Comparison of ENCODE assay signal across 8 cellular contexts in genomic region chr17:47941246-47941997, GRCh38. TPM values are rescaled to one million over a fixed set of nuclear protein-coding genes. Genes with fewer than 3 reads are reported as not detected.
DNase-seq lines count a peak whose midpoint lies in the region; ATAC-seq and TF ChIP-seq lines count a peak whose summit lies in the region.

TSS of gene PNPO (plus strand) at chr17:47941571. CDS start at chr17:47941676, 105 bp downstream.

- TF ChIP-seq POLR2A in right lobe of liver (IDR thresholded peaks at IDR 0.05) = peak; percentile 85

- peak within 1 kb of the TSS; percentile 78 to 92 for H3K9ac ChIP-seq in duodenal mucosa (ENCODE audit: low read depth in 1 of 2, low read length in 2 of 2)

- H3K9me3 ChIP-seq in duodenal mucosa (ENCODE audit: control insufficient read depth in 1 of 2, low read length in 2 of 2) (no peaks in the 10 kb centered on the region), right lobe of liver (no peaks in the 10 kb centered on the region)

- H3K4me3 Mint-ChIP-seq in activated CD4-positive, alpha-beta memory T cell treated with anti-CD3 and anti-CD28 coated beads for 36 hours = peak within 1 kb of the TSS; percentile 95

- CTCF ChIA-PET in activated CD4-positive, alpha-beta memory T cell treated with anti-CD3 and anti-CD28 coated beads for 36 hours (lab: Charles Lee) = interaction anchor here (0.8 to 17.6 kb wide), 9 partner anchors 8 to 671 kb away, joined by 3 to 290 read pairs (median 4); partner anchors contain the start of genes CDK5RAP3, LRRC46, MRPL10 and PRR15L

- no peaks in the 10 kb centered on the region for H3K27me3 Mint-ChIP-seq in activated CD4-positive, alpha-beta memory T cell treated with anti-CD3 and anti-CD28 coated beads for 36 hours

- POLR2A ChIA-PET in activated CD4-positive, alpha-beta memory T cell treated with anti-CD3 and anti-CD28 coated beads for 36 hours (lab: Charles Lee) = interaction anchor here (0.8 to 2.4 kb wide), 5 partner anchors 9 to 108 kb away, joined by 3 to 12 read pairs (median 3); partner anchors contain the start of gene SCRN2

- TF ChIP-seq CTCF in right lobe of liver (IDR thresholded peaks at IDR 0.05) = peak in 2 of 4 donors; percentile 11 to 28

- H3K27me3 ChIP-seq in duodenal mucosa (ENCODE audit: control insufficient read depth in 1 of 2, insufficient read depth in 2 of 2, low read length in 2 of 2) = no peaks in the 10 kb centered on the region
- no peaks in the 10 kb centered on the region for H3K27me3 ChIP-seq in right lobe of liver

- H3K4me3 ChIP-seq in duodenal mucosa (ENCODE audit: low read depth in 1 of 2, low read length in 2 of 2) (peak within 1 kb of the TSS; percentile 78 to 94), right lobe of liver (peak within 1 kb of the TSS; percentile 75 to 97 (median 86))

- H3K4me1 Mint-ChIP-seq in activated CD4-positive, alpha-beta memory T cell treated with anti-CD3 and anti-CD28 coated beads for 36 hours (ENCODE audit: low read depth) = peaks cover 52% of the 10 kb centered on the region

- H3K27ac ChIP-seq in duodenal mucosa (ENCODE audit: low read depth, low read length) = peak within 1 kb of the TSS; percentile 65
- peak within 1 kb of the TSS; percentile 97 to 99 (median 98) for H3K27ac ChIP-seq in right lobe of liver

- peaks cover 31 to 33% of the 10 kb centered on the region in 2 donors for H3K4me1 ChIP-seq in duodenal mucosa (ENCODE audit: control insufficient read depth in 1 of 2, insufficient read depth in 2 of 2, low read length in 2 of 2)
- peaks cover 2 to 45% (median 18%) of the 10 kb centered on the region in 4 donors for H3K4me1 ChIP-seq in right lobe of liver

- intact Hi-C loops in activated CD4-positive, alpha-beta memory T cell treated with anti-CD3 and anti-CD28 coated beads for 36 hours (cut with micrococcal nuclease) = loop anchor here (1.0 to 5.0 kb wide), 6 partner anchors 29 to 234 kb away; partner anchors contain the start of genes CDK5RAP3, LRRC46, MRPL10 and SNX11
- intact Hi-C loops in right lobe of liver (cut with DNase I) = no loop called here

- 0% methylated on average over 19 of the region's 46 CpGs for whole genome bisulfite sequencing in right lobe of liver (ENCODE audit: insufficient coverage, low coverage, low lambda C conversion rate, missing lambda C conversion rate)

- no peaks in the 10 kb centered on the region for H3K9me3 Mint-ChIP-seq in activated CD4-positive, alpha-beta memory T cell treated with anti-CD3 and anti-CD28 coated beads for 36 hours

- H3K27ac Mint-ChIP-seq in activated CD4-positive, alpha-beta memory T cell treated with anti-CD3 and anti-CD28 coated beads for 36 hours = peak within 1 kb of the TSS; percentile 81

- H3K36me3 ChIP-seq in duodenal mucosa (ENCODE audit: control insufficient read depth in 1 of 2, insufficient read depth in 2 of 2, low read length in 2 of 2) = peaks cover 6 to 30% of the 10 kb centered on the region in 2 donors
- peaks cover 0 to 5% (median 0%) of the 10 kb centered on the region in 4 donors for H3K36me3 ChIP-seq in right lobe of liver

- ATAC-seq in GM19397 (IDR thresholded peaks at IDR 0.05; ENCODE audit: unreplicated experiment) = peak; percentile 91
- peak; percentile 72 for ATAC-seq in HG03571 (IDR thresholded peaks at IDR 0.05; ENCODE audit: unreplicated experiment)
- peak; percentile 85 to 94 (median 90) for ATAC-seq in right lobe of liver

- DNase-seq in CD1c-positive myeloid dendritic cell (ENCODE audit: extremely low spot score) (peak; percentile 99), NCI-H82 (lab: John Stamatoyannopoulos, UW) (peak; percentile 99), right lobe of liver (peak; percentile 93 to 97 (median 95))
- peak; percentile 98 for DNase-seq in activated CD4-positive, alpha-beta memory T cell treated with anti-CD3 and anti-CD28 coated beads for 36 hours
- peak; percentile 84 to 97 for DNase-seq in stimulated activated CD4-positive, alpha-beta T cell treated with anti-CD3 and anti-CD28 coated beads, Interleukin-4, amount 100 ng/mL, for 4 hours

- H3K36me3 Mint-ChIP-seq in activated CD4-positive, alpha-beta memory T cell treated with anti-CD3 and anti-CD28 coated beads for 36 hours = peaks cover 11% of the 10 kb centered on the region

RNA-seq across cellular contexts. Expression of gene PNPO, which starts in this region (rescaled TPM):
- 10 to 100 TPM; 32.5 to 34.4 TPM for total RNA-seq in activated CD4-positive, alpha-beta memory T cell treated with anti-CD3 and anti-CD28 coated beads for 36 hours
- total RNA-seq in right lobe of liver = 100 to 1,000 TPM in 5 of 6 experiments, 10 to 100 TPM in 1; 85.0 to 151 (median 124) TPM

Comparison
In these comparisons a context has a peak if more than half of its experiments do, and no peak if none do; other contexts are left out.
1. Peak in every context shown above with its lines: DNase-seq, ATAC-seq, H3K4me3 ChIP-seq and H3K27ac ChIP-seq.